8 cellular contexts compared by ENCODE assay signal in genomic region chrX:73215263-73215662, GRCh38. TPM values are rescaled to one million over a fixed set of nuclear protein-coding genes. Genes with fewer than 3 reads are reported as not detected.
DNase-seq lines count a peak whose midpoint lies in the region; ATAC-seq lines count a peak whose summit lies in the region.

No MANE protein-coding gene starts in this region.

- no peaks in the 10 kb centered on the region for H3K9me3 ChIP-seq in CD8-positive, alpha-beta memory T cell (ENCODE audit: low read length)
- no peaks in the 10 kb centered on the region for H3K9me3 ChIP-seq in neuron (ENCODE audit: low read length)

- H3K36me3 Mint-ChIP-seq in CD8-positive, alpha-beta memory T cell = peaks cover 0 to 13% (median 0%) of the 10 kb centered on the region in 3 donors

- H2AFZ ChIP-seq in neuron (ENCODE audit: low read depth, low read length) = peak overlapping the region; percentile 74

- peaks cover 4 to 15% of the 10 kb centered on the region in 2 donors for H3K27me3 Mint-ChIP-seq in CD8-positive, alpha-beta memory T cell

- POLR2A ChIA-PET in CD8-positive, alpha-beta memory T cell (lab: Charles Lee) = interaction anchor here (0.8 to 1.3 kb wide), 2 partner anchors 729 to 1077 kb away, joined by 3 to 4 read pairs; no protein-coding TSS in a partner anchor

- peaks cover 0 to 33% (median 8%) of the 10 kb centered on the region in 3 donors for H3K4me1 Mint-ChIP-seq in CD8-positive, alpha-beta memory T cell

- H3K27ac ChIP-seq in CD8-positive, alpha-beta memory T cell (ENCODE audit: low read depth, low read length) = peak overlapping the region; percentile 72
- H3K27ac ChIP-seq in cingulate gyrus (ENCODE audit: low read depth, low read length) = peak overlapping the region; percentile 44

- no peaks in the 10 kb centered on the region for H3K36me3 ChIP-seq in CD8-positive, alpha-beta memory T cell (ENCODE audit: insufficient read depth, low read length)
- H3K36me3 ChIP-seq in neuron (ENCODE audit: insufficient read depth, low read length) = no peaks in the 10 kb centered on the region

- CTCF ChIA-PET in CD8-positive, alpha-beta memory T cell (lab: Charles Lee) = no interaction called here

- no peaks in the 10 kb centered on the region for H3K4me1 ChIP-seq in CD8-positive, alpha-beta memory T cell (ENCODE audit: insufficient read depth, low read length)
- peaks cover 6% of the 10 kb centered on the region for H3K4me1 ChIP-seq in neuron (ENCODE audit: insufficient read depth, low read length)

- H3K9me3 Mint-ChIP-seq in CD8-positive, alpha-beta memory T cell = peaks cover 0 to 2% (median 0%) of the 10 kb centered on the region in 5 donors

- DNase-seq in CD8-positive, alpha-beta memory T cell = peak in 2 of 5 donors; percentile 12 to 43
- DNase-seq in NCI-H1436 (lab: John Stamatoyannopoulos, UW) (no peak), ureter (ENCODE audit: low spot score) (no peak), mucosa of gallbladder (ENCODE audit: low spot score) (no peak)
- no peak for DNase-seq in activated CD8-positive, alpha-beta memory T cell treated with anti-CD3 and anti-CD28 coated beads, Interleukin-2, amount 50 U/mL, for 4 hours

- no peaks in the 10 kb centered on the region for H3K27me3 ChIP-seq in CD8-positive, alpha-beta memory T cell (ENCODE audit: insufficient read depth, low read length, poor library complexity, severe bottlenecking)
- no peaks in the 10 kb centered on the region for H3K27me3 ChIP-seq in neuron (ENCODE audit: insufficient read depth, low read length)

- ATAC-seq in HG02973 (IDR thresholded peaks at IDR 0.05; ENCODE audit: unreplicated experiment) = peak; percentile 9

- H3K27ac Mint-ChIP-seq in CD8-positive, alpha-beta memory T cell = peak overlapping the region; percentile 75 to 97 (median 88)

- H3K4me3 ChIP-seq in CD8-positive, alpha-beta memory T cell (ENCODE audit: low read length) = peak overlapping the region; percentile 69
- peak overlapping the region; percentile 63 for H3K4me3 ChIP-seq in neuron (ENCODE audit: low read length)

- peak overlapping the region; percentile 85 to 96 (median 91) for H3K4me3 Mint-ChIP-seq in CD8-positive, alpha-beta memory T cell

RNA-seq across cellular contexts. Expression of gene NAP1L2, which starts 0.6 kb away (rescaled TPM):
- 1 to 10 TPM; 2.5 to 3.1 TPM for total RNA-seq in CD8-positive, alpha-beta memory T cell
- 1.8 TPM for polyA plus RNA-seq in CD8-positive, alpha-beta memory T cell
- total RNA-seq in ureter (8.9 TPM), mucosa of gallbladder (4.4 TPM)
